7 cellular contexts compared by ENCODE assay signal in genomic region chr6:80003841-80004198, GRCh38. TPM values are rescaled to one million over a fixed set of nuclear protein-coding genes. Genes with fewer than 3 reads are reported as not detected.
DNase-seq lines count a peak whose midpoint lies in the region; ATAC-seq and TF ChIP-seq lines count a peak whose summit lies in the region.

No MANE protein-coding gene starts in this region.

- H3K36me3 ChIP-seq in prostate gland: no peaks in the 10 kb centered on the region

- no peaks in the 10 kb centered on the region for H3K9me3 ChIP-seq in prostate gland

- ATAC-seq in GM18499 (IDR thresholded peaks at IDR 0.05; ENCODE audit: insufficient read depth, unreplicated experiment): peak; percentile 7

- no peaks in the 10 kb centered on the region for H3K36me3 Mint-ChIP-seq in HFFc6 (ENCODE audit: low read depth)
- no peaks in the 10 kb centered on the region for H3K36me3 Mint-ChIP-seq in glutamatergic neuron (ENCODE audit: unreplicated experiment)

- no peak for TF ChIP-seq CTCF in HFFc6 (IDR thresholded peaks at IDR 0.05)
- TF ChIP-seq CTCF in glutamatergic neuron (IDR thresholded peaks at IDR 0.05; ENCODE audit: partially characterized antibody, unreplicated experiment): no peak
- TF ChIP-seq CTCF in prostate gland (IDR thresholded peaks at IDR 0.05): peak in 1 of 4 experiments; percentile 1

- H3K9me3 Mint-ChIP-seq in HFFc6 (no peaks in the 10 kb centered on the region), glutamatergic neuron (ENCODE audit: unreplicated experiment) (no peaks in the 10 kb centered on the region)

- no peaks in the 10 kb centered on the region for H3K4me1 ChIP-seq in prostate gland (replicated peaks)

- intact Hi-C loops in prostate gland (cut with DNase I): loop anchor here (2.0 kb wide), 1 partner anchor 57 kb away; the partner anchor contains the start of gene ELOVL4

- peak; percentile 1 for DNase-seq in HFFc6
- peak; percentile 62 for DNase-seq in NCI-H2227 (lab: John Stamatoyannopoulos, UW; ENCODE audit: unreplicated experiment)
- DNase-seq in activated gamma-delta T cell treated with anti-CD3 and anti-CD28 coated beads, Interleukin-2, amount 50 U/mL, for 16 hours (ENCODE audit: low read depth): peak; percentile 16
- DNase-seq in glutamatergic neuron: peak; percentile 31
- DNase-seq in prostate gland (ENCODE audit: low spot score): peak; percentile 7
- no peak for DNase-seq in AG08396 (ENCODE audit: low spot score)

- 2% methylated on average over 15 of the region's 15 CpGs for WGBS in prostate gland

- H3K27ac ChIP-seq in prostate gland: peak overlapping the region; percentile 79 to 87

- H3K27ac Mint-ChIP-seq in HFFc6: peak overlapping the region; percentile 96
- peak overlapping the region; percentile 89 for H3K27ac Mint-ChIP-seq in glutamatergic neuron (ENCODE audit: unreplicated experiment)

- H3K27me3 Mint-ChIP-seq in HFFc6 (ENCODE audit: insufficient read depth) (no peaks in the 10 kb centered on the region; the same call in 1 of the 2 replicates), glutamatergic neuron (ENCODE audit: unreplicated experiment) (no peaks in the 10 kb centered on the region)

- H3K27me3 ChIP-seq in prostate gland (replicated peaks; ENCODE audit: insufficient read depth): no peaks in the 10 kb centered on the region

- no peak for TF ChIP-seq POLR2A in prostate gland (IDR thresholded peaks at IDR 0.05)

- peaks cover 39% of the 10 kb centered on the region for H3K4me1 Mint-ChIP-seq in HFFc6 (ENCODE audit: low read depth)
- peaks cover 8% of the 10 kb centered on the region for H3K4me1 Mint-ChIP-seq in glutamatergic neuron (ENCODE audit: low read depth, unreplicated experiment)

- H3K4me3 Mint-ChIP-seq in HFFc6 (peak overlapping the region; percentile 94), glutamatergic neuron (ENCODE audit: unreplicated experiment) (peak overlapping the region; percentile 91)

- peak overlapping the region; percentile 38 to 50 for H3K4me3 ChIP-seq in prostate gland

RNA-seq across cellular contexts. Expression of gene TTK, which starts 0.6 kb away (rescaled TPM):
- 10 to 100 TPM; 10.9 to 26.1 (median 22.5) TPM for total RNA-seq in HFFc6 (2021; fragmentation: NEBNext Ultra II Directional; extraction: Animal tissue kit (Norgen Biotek cat#: 25700))
- 6.3 TPM for total RNA-seq in glutamatergic neuron (ENCODE audit: unreplicated experiment)
- total RNA-seq in prostate gland: 10 to 100 TPM in 1 of 2 donors, 1 to 10 TPM in 1; 4.3 to 16.4 TPM

RNA-seq across cellular contexts. Expression of gene ELOVL4, which starts 56.5 kb away (rescaled TPM):
- total RNA-seq in HFFc6 (2021; fragmentation: NEBNext Ultra II Directional; extraction: Animal tissue kit (Norgen Biotek cat#: 25700)): 1 to 10 TPM; 5.7 to 7.4 (median 6.7) TPM
- total RNA-seq in glutamatergic neuron (ENCODE audit: unreplicated experiment): 37.2 TPM
- total RNA-seq in prostate gland: 1 to 10 TPM; 5.8 TPM
